In genomic region chr3:69914395-69914794, GRCh38 we compare ENCODE assay signal across 26 cellular contexts.
DNase-seq lines count a peak whose midpoint lies in the region; ATAC-seq, FAIRE-seq and TF ChIP-seq lines count a peak whose summit lies in the region.
"Had no signal": no experiment of that assay in that cellular context is flagged by ENCODE, and none has a peak within 500 bp of the region (broad histone marks: within the 10 kb centered on the region; RNA-seq: fewer than 3 reads in every experiment).

No MANE protein-coding gene starts in this region.

- H3K27ac ChIP-seq in coronary artery: no peak overlapping the region
- H3K27ac ChIP-seq: C4-2B, KMS-11, testis, vagina had no signal

- peak overlapping the region; percentile 60 for H3K27ac Mint-ChIP-seq in Calu3 (ENCODE audit: unreplicated experiment)
- H3K27ac Mint-ChIP-seq: dendritic cell treated with granulocyte-macrophage colony-stimulating factor and Interleukin-4, amounts not matched to agents 40 ng/mL and 50 ng/mL, for 4 days; stimulated activated memory B cell treated with anti-CD40 and anti-IgM and Interleukin-4, amounts not matched to agents 10 μg/mL and 1 μg/mL and 100 μg/mL, for 72 hours; T-helper 2 cell treated with Interferon-gamma antibody and Interleukin-4, amounts not matched to agents 5 μg/mL and 100 μg/mL, for 36 hours; WTC11 had no signal

- peak; percentile 77 to 94 for ATAC-seq in left cardiac atrium
- ATAC-seq in HG02678 (IDR thresholded peaks at IDR 0.05; ENCODE audit: unreplicated experiment): no peak
- ATAC-seq: SK-N-SH treated with all-trans-retinoic acid at 6 μM for 48 hours; stimulated activated memory B cell treated with anti-CD40 and anti-IgM and Interleukin-4, amounts not matched to agents 10 μg/mL and 1 μg/mL and 100 μg/mL, for 72 hours; WTC11 had no signal

- no peak for FAIRE-seq in D721Med (lab: Jason Lieb, UNC)
- FAIRE-seq: kidney, small intestine had no signal

- intact Hi-C loops in Calu3 (cut with micrococcal nuclease; ENCODE audit: unreplicated experiment): no loop called here
- intact Hi-C loops in left cardiac atrium (cut with DNase I): no loop called here

- no peak overlapping the region for H3K4me3 ChIP-seq in coronary artery
- H3K4me3 ChIP-seq: testis, vagina had no signal

- CTCF ChIA-PET in Calu3 (lab: Charles Lee): no interaction called here

- no peak for DNase-seq in Calu3
- DNase-seq in HT1080 (ENCODE audit: low read depth): peak; percentile 70
- peak; percentile 10 for DNase-seq in amniotic epithelial cell (ENCODE audit: low read depth)
- peak; percentile 28 for DNase-seq in left cardiac atrium
- DNase-seq in coronary artery (ENCODE audit: low spot score): no peak
- DNase-seq in D721Med (ENCODE audit: insufficient read length, low spot score): no peak
- DNase-seq in stimulated activated CD4-positive, alpha-beta T cell treated with anti-CD3 and anti-CD28 coated beads, Interleukin-12 subunit alpha, Interleukin-12 subunit beta, amount 100 ng/mL, for 4 hours: no peak
- DNase-seq: activated CD4-positive, alpha-beta T cell treated with anti-CD3 and anti-CD28 coated beads, Interleukin-2, amount 50 U/mL, for 48 hours; activated gamma-delta T cell treated with Interleukin-2 at 50 U/mL for 16 hours; HCEC 1CT; hypothalamus; kidney; mesenchymal stem cell; NCI-H1092; NCI-H2081; small intestine; testis had no signal

- H3K36me3 Mint-ChIP-seq in Calu3 (ENCODE audit: insufficient read depth, unreplicated experiment): peaks cover 9% of the 10 kb centered on the region
- H3K36me3 Mint-ChIP-seq: stimulated activated memory B cell treated with anti-CD40 and anti-IgM and Interleukin-4, amounts not matched to agents 10 μg/mL and 1 μg/mL and 100 μg/mL, for 72 hours had no signal

- TF ChIP-seq CTCF in Calu3 (IDR thresholded peaks at IDR 0.05; ENCODE audit: unreplicated experiment): no peak
- no peak for TF ChIP-seq CTCF in coronary artery (IDR thresholded peaks at IDR 0.05)
- TF ChIP-seq CTCF in D721Med (IDR thresholded peaks at IDR 0.05; ENCODE audit: insufficient read depth, missing control alignments): no peak

- no peaks in the 10 kb centered on the region for H3K4me1 Mint-ChIP-seq in Calu3 (ENCODE audit: low read depth, unreplicated experiment)
- H3K4me1 Mint-ChIP-seq: stimulated activated memory B cell treated with anti-CD40 and anti-IgM and Interleukin-4, amounts not matched to agents 10 μg/mL and 1 μg/mL and 100 μg/mL, for 72 hours; WTC11 had no signal

- peaks cover 10% of the 10 kb centered on the region for H3K9me3 Mint-ChIP-seq in Calu3 (ENCODE audit: low read depth, unreplicated experiment)

- H3K27me3 Mint-ChIP-seq in Calu3 (ENCODE audit: unreplicated experiment): no peaks in the 10 kb centered on the region
- H3K27me3 Mint-ChIP-seq: dendritic cell treated with granulocyte-macrophage colony-stimulating factor and Interleukin-4, amounts not matched to agents 40 ng/mL and 50 ng/mL, for 4 days; stimulated activated memory B cell treated with anti-CD40 and anti-IgM and Interleukin-4, amounts not matched to agents 10 μg/mL and 1 μg/mL and 100 μg/mL, for 72 hours had no signal

- no TSS peak for BruUV-seq in Calu3 (replicated peaks; lab: Mats Ljungman, UMichigan)

- no peak overlapping the region for H3K4me3 Mint-ChIP-seq in Calu3 (ENCODE audit: low read depth, unreplicated experiment)
- H3K4me3 Mint-ChIP-seq: dendritic cell treated with granulocyte-macrophage colony-stimulating factor and Interleukin-4, amounts not matched to agents 40 ng/mL and 50 ng/mL, for 4 days; stimulated activated memory B cell treated with anti-CD40 and anti-IgM and Interleukin-4, amounts not matched to agents 10 μg/mL and 1 μg/mL and 100 μg/mL, for 72 hours; T-helper 2 cell treated with Interferon-gamma antibody and Interleukin-4, amounts not matched to agents 5 μg/mL and 100 μg/mL, for 36 hours; WTC11 had no signal

Comparison
In these comparisons a context has a peak if more than half of its experiments do, and no peak if none do; other contexts are left out.
1. DNase-seq: peak in HT1080 (single experiment), amniotic epithelial cell (single experiment) and left cardiac atrium (single experiment); none in Calu3 (single experiment), coronary artery (single experiment), D721Med (single experiment) and stimulated activated CD4-positive, alpha-beta T cell treated with anti-CD3 and anti-CD28 coated beads, Interleukin-12 subunit alpha, Interleukin-12 subunit beta, amount 100 ng/mL, for 4 hours (single experiment).